In genomic region chr20:18989736-18990474, GRCh38 we compare ENCODE assay signal across 1 cellular context.
TF ChIP-seq lines count a peak whose summit lies in the region.

No MANE protein-coding gene starts in this region.

TF ChIP-seq in HepG2, 621 proteins besides CTCF, POLR2A, EP300 and RAD21 (continued from another document):
- TF ChIP-seq, protein P1, sequence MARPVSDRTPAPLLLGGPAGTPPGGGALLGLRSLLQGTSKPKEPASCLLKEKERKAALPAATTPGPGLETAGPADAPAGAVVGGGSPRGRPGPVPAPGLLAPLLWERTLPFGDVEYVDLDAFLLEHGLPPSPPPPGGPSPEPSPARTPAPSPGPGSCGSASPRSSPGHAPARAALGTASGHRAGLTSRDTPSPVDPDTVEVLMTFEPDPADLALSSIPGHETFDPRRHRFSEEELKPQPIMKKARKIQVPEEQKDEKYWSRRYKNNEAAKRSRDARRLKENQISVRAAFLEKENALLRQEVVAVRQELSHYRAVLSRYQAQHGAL (CRISPR knock-in tag; IDR thresholded peaks at IDR 0.05; ENCODE audit: not compliant biosample characterization), result no peak
- no peak for TF ChIP-seq KDM4B (CRISPR knock-in tag; IDR thresholded peaks at IDR 0.05)
- no peak for TF ChIP-seq POLR2AphosphoS2 (IDR thresholded peaks at IDR 0.05; ENCODE audit: low read depth, low read length)
- TF ChIP-seq MYC (CRISPR knock-in tag; IDR thresholded peaks at IDR 0.05; ENCODE audit: borderline replicate concordance), result no peak
